ENCODE assay signal across 23 cellular contexts in the genomic region with DNA sequence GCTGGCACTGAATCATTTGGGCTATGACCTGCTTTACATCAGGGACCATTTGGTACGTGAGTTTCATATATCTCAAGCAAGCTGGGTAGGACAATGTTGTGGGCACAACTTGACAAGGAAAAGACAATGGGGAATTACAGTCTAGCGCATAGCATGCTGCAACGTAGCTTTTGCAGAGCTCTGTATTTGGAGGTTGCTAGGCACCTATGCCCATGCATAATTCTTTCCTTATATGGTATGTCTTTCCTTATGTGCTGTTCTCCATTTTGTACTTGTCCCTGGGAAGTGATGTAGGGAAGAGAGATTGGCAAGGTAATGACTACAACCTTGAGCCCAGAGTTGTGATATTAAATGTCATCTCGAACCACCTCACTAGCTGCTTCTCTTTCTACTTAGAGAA. TPM values are rescaled to one million over a fixed set of nuclear protein-coding genes. Genes with fewer than 3 reads are reported as not detected.
"Had no signal": no experiment of that assay in that cellular context is flagged by ENCODE, and none has a peak within 500 bp of the region (broad histone marks: within the 10 kb centered on the region; RNA-seq: fewer than 3 reads in every experiment).

No MANE protein-coding gene starts in this region.

- DNase-seq: activated CD4-positive, CD25-positive, alpha-beta regulatory T cell treated with anti-CD3 and anti-CD28 coated beads, Interleukin-2, amount 50 U/mL, for 72 hours; activated naive CD4-positive, alpha-beta T cell; activated naive CD8-positive, alpha-beta T cell treated with anti-CD3 and anti-CD28 coated beads, Interleukin-2, amount 10 ng/mL, durations not matched to agents 7 days and 5 days; activated T-cell treated with anti-CD3 and anti-CD28 coated beads for 4 hours; anterior cingulate cortex; brain microvascular endothelial cell; dorsolateral prefrontal cortex; esophagus squamous epithelium; foreskin fibroblast; kidney glomerular epithelial cell; stimulated activated CD4-positive, alpha-beta T cell treated with anti-CD3 and anti-CD28 coated beads, Interleukin-4, amount 100 ng/mL, for 4 hours; stimulated activated CD8-positive, alpha-beta memory T cell treated with anti-CD3 and anti-CD28 coated beads, Interleukin-4, amount 100 ng/mL, for 48 hours; stimulated activated naive CD8-positive, alpha-beta T cell treated with anti-CD3 and anti-CD28 coated beads, Interleukin-15, Interleukin-2, amounts not matched to agents 100 U/mL and 50 U/mL, for 24 hours had no signal

- H3K4me1 Mint-ChIP-seq: activated naive CD8-positive, alpha-beta T cell treated with anti-CD3 and anti-CD28 coated beads, Interleukin-2, amount 10 ng/mL, durations not matched to agents 7 days and 5 days had no signal

- H3K27me3 Mint-ChIP-seq: type B pancreatic cell had no signal

- H3K9ac ChIP-seq: parathyroid adenoma had no signal

- H3K36me3 ChIP-seq: brain microvascular endothelial cell, esophagus squamous epithelium, neutrophil had no signal

- H2AFZ ChIP-seq: parathyroid adenoma had no signal

- H3K27ac Mint-ChIP-seq: activated naive CD8-positive, alpha-beta T cell treated with anti-CD3 and anti-CD28 coated beads, Interleukin-2, amount 10 ng/mL, durations not matched to agents 7 days and 5 days; type B pancreatic cell had no signal

- H3K9me3 ChIP-seq: esophagus squamous epithelium, neutrophil, SJSA1 had no signal

- H3K4me3 ChIP-seq: dorsolateral prefrontal cortex, esophagus squamous epithelium, SJSA1, skin epidermis had no signal

- H3K27ac ChIP-seq: brain microvascular endothelial cell, dorsolateral prefrontal cortex, neutrophil, parathyroid adenoma, SJSA1 had no signal

- H3K9me3 Mint-ChIP-seq: activated naive CD8-positive, alpha-beta T cell treated with anti-CD3 and anti-CD28 coated beads, Interleukin-2, amount 10 ng/mL, durations not matched to agents 7 days and 5 days; mesothelial cell of epicardium had no signal

- H3K36me3 Mint-ChIP-seq: activated naive CD8-positive, alpha-beta T cell treated with anti-CD3 and anti-CD28 coated beads, Interleukin-2, amount 10 ng/mL, durations not matched to agents 7 days and 5 days had no signal

- H3K4me3 Mint-ChIP-seq: activated naive CD8-positive, alpha-beta T cell treated with anti-CD3 and anti-CD28 coated beads, Interleukin-2, amount 10 ng/mL, durations not matched to agents 7 days and 5 days; mesothelial cell of epicardium; type B pancreatic cell had no signal

- H3K27me3 ChIP-seq: brain microvascular endothelial cell, dorsolateral prefrontal cortex, esophagus squamous epithelium, neutrophil, SJSA1 had no signal

RNA-seq across cellular contexts. Expression of gene DAB2, which starts 19.3 kb away (rescaled TPM):
- total RNA-seq: activated CD8-positive, alpha-beta memory T cell treated with anti-CD3 and anti-CD28 coated beads for 36 hours had no signal

RNA-seq across cellular contexts. Expression of gene C9, which starts 41.2 kb away (rescaled TPM):
- total RNA-seq: activated CD8-positive, alpha-beta memory T cell treated with anti-CD3 and anti-CD28 coated beads for 36 hours; activated naive CD8-positive, alpha-beta T cell treated with anti-CD3 and anti-CD28 coated beads, Interleukin-2, amount 10 ng/mL, durations not matched to agents 7 days and 5 days; dorsolateral prefrontal cortex; esophagus squamous epithelium; lower leg skin; mesothelial cell of epicardium; myocyte; temporal lobe had no signal
